26 cellular contexts compared by ENCODE assay signal in genomic region chr17:63987616-63988478, GRCh38. TPM values are rescaled to one million over a fixed set of nuclear protein-coding genes. Genes with fewer than 3 reads are reported as not detected.
DNase-seq lines count a peak whose midpoint lies in the region; ATAC-seq, FAIRE-seq and TF ChIP-seq lines count a peak whose summit lies in the region.
"Had no signal": no experiment of that assay in that cellular context is flagged by ENCODE, and none has a peak within 500 bp of the region (broad histone marks: within the 10 kb centered on the region; RNA-seq: fewer than 3 reads in every experiment).

No MANE protein-coding gene starts in this region.

- peaks cover 19% of the 10 kb centered on the region for H3K27me3 Mint-ChIP-seq in GM23338 (ENCODE audit: insufficient read depth, low read depth, poor library complexity)
- H3K27me3 Mint-ChIP-seq: CD4-positive, alpha-beta T cell; naive thymus-derived CD8-positive, alpha-beta T cell; stimulated activated naive B cell treated with anti-CD40 and anti-IgM and Interleukin-4, amounts not matched to agents 10 μg/mL and 1 μg/mL and 100 μg/mL, for 72 hours had no signal

- H3K23ac ChIP-seq in H1 (ENCODE audit: insufficient read length) = no peak overlapping the region
- no peak overlapping the region for H3K23ac ChIP-seq in neuronal stem cell (ENCODE audit: low read depth, low read length, poor library complexity)

- TF ChIP-seq EP300 in H1 (IDR thresholded peaks at IDR 0.05; ENCODE audit: borderline replicate concordance in 1 of 2, low read depth in 2 of 2, low read length in 2 of 2) = no peak

- TF ChIP-seq CTCF in GM23338 (conservative IDR thresholded peaks at IDR 0.05; ENCODE audit: low read depth in 2 of 2) (no peak), H1 (IDR thresholded peaks at IDR 0.05; ENCODE audit: control extremely low read depth in 1 of 3, insufficient read depth in 1 of 3, low read depth in 1 of 3, low read length in 3 of 3) (no peak), left lung (IDR thresholded peaks at IDR 0.05) (no peak)

- no peaks in the 10 kb centered on the region for H4K20me1 ChIP-seq in BLaER1 treated with 17β-estradiol and CSF1 and Interleukin-3, amounts not matched to agents 10 nM and 100 nM
- no peaks in the 10 kb centered on the region for H4K20me1 ChIP-seq in GM23338 (replicated peaks; ENCODE audit: insufficient read depth)
- H4K20me1 ChIP-seq in H1 (replicated peaks in 1 of 2; ENCODE audit: control insufficient read depth in 1 of 2, insufficient read depth in 2 of 2, low read length in 2 of 2) = no peaks in the 10 kb centered on the region

- peaks cover 65 to 98% (median 97%) of the 10 kb centered on the region in 10 experiments for H3K4me1 ChIP-seq in BLaER1 treated with 17β-estradiol and CSF1 and Interleukin-3, amounts not matched to agents 10 nM and 100 nM
- H3K4me1 ChIP-seq in GM23338 (ENCODE audit: insufficient read depth) (peaks cover 5% of the 10 kb centered on the region; the same call in 1 of the 2 replicates), H1 (replicated peaks in 1 of 4; ENCODE audit: control insufficient read depth in 3 of 4, insufficient read depth in 4 of 4, low read length in 3 of 4) (peaks cover 0 to 18% (median 11%) of the 10 kb centered on the region in 4 experiments; a peak in 6 of 7 replicates), neuronal stem cell (ENCODE audit: control insufficient read depth in 2 of 2, insufficient read depth in 1 of 2, low read depth in 1 of 2, low read length in 2 of 2) (peaks cover 0 to 14% of the 10 kb centered on the region in 2 donors), left lung (peaks cover 31 to 50% of the 10 kb centered on the region in 2 donors)

- no peak for ATAC-seq in GM23338
- no peak for ATAC-seq in left lung
- no peak for ATAC-seq in left colon
- ATAC-seq in HG03196 (IDR thresholded peaks at IDR 0.05; ENCODE audit: unreplicated experiment) = no peak
- ATAC-seq: activated naive CD8-positive, alpha-beta T cell treated with anti-CD3 and anti-CD28 coated beads, Interleukin-2, amount 50 U/mL, for 24 hours; foreskin keratinocyte; naive thymus-derived CD8-positive, alpha-beta T cell; stimulated activated naive B cell treated with anti-CD40 and anti-IgM and Interleukin-4, amounts not matched to agents 10 μg/mL and 1 μg/mL and 100 μg/mL, for 72 hours had no signal

- H2BK120ac ChIP-seq in H1 (replicated peaks; ENCODE audit: low read depth, low read length) (no peak overlapping the region), neuronal stem cell (ENCODE audit: low read depth, low read length) (peak overlapping the region; percentile 54)

- no peak overlapping the region for H4K5ac ChIP-seq in H1 (ENCODE audit: insufficient read length, low read depth, low read length)

- FAIRE-seq in H1 (lab: Jason Lieb, UNC) (no peak), frontal cortex (lab: Jason Lieb, UNC) (no peak)
- FAIRE-seq: HTR-8/SVneo had no signal

- H3K9ac ChIP-seq in BLaER1 treated with 17β-estradiol and CSF1 and Interleukin-3, amounts not matched to agents 10 nM and 100 nM = peak overlapping the region in 9 of 11 experiments; percentile 10 to 55 (median 29); a peak in 11 of 22 replicates
- H3K9ac ChIP-seq in H1 (replicated peaks in 1 of 4; ENCODE audit: extremely low read depth in 1 of 4, low read depth in 3 of 4, low read length in 3 of 4) = no peak overlapping the region
- no peak overlapping the region for H3K9ac ChIP-seq in neuronal stem cell (ENCODE audit: low read depth, low read length, poor library complexity)

- peaks cover 23% of the 10 kb centered on the region for H3K4me1 Mint-ChIP-seq in GM23338

- H3K14ac ChIP-seq in H1 (ENCODE audit: insufficient read length) = peak overlapping the region; percentile 34
- peak overlapping the region; percentile 97 for H3K14ac ChIP-seq in neuronal stem cell (ENCODE audit: low read length)

- H2BK12ac ChIP-seq in H1 (ENCODE audit: low read depth, low read length) = peak overlapping the region; percentile 60; the same call in 1 of the 2 replicates
- no peak overlapping the region for H2BK12ac ChIP-seq in neuronal stem cell (ENCODE audit: low read length)

- H3K27me3 ChIP-seq in BLaER1 treated with 17β-estradiol and CSF1 and Interleukin-3, amounts not matched to agents 10 nM and 100 nM = no peaks in the 10 kb centered on the region
- H3K27me3 ChIP-seq in GM23338 (ENCODE audit: insufficient read depth) (no peaks in the 10 kb centered on the region), H1 (replicated peaks in 1 of 4; ENCODE audit: control insufficient read depth in 3 of 4, extremely low read depth in 1 of 4, insufficient read depth in 3 of 4, low read length in 3 of 4) (peaks cover 0 to 4% (median 0%) of the 10 kb centered on the region in 4 experiments; a peak in 2 of 7 replicates), neuronal stem cell (ENCODE audit: control insufficient read depth in 3 of 3, insufficient read depth in 3 of 3, low read depth in 1 of 3, low read length in 3 of 3) (peaks cover 0 to 25% (median 2%) of the 10 kb centered on the region in 3 experiments), left lung (peaks cover 0 to 7% of the 10 kb centered on the region in 2 donors)

- H3K4me3 Mint-ChIP-seq in GM23338 = no peak overlapping the region
- H3K4me3 Mint-ChIP-seq: activated naive CD8-positive, alpha-beta T cell treated with anti-CD3 and anti-CD28 coated beads, Interleukin-2, amount 50 U/mL, for 24 hours; CD4-positive, alpha-beta T cell; HFFc6; memory B cell; naive thymus-derived CD8-positive, alpha-beta T cell; stimulated activated naive B cell treated with anti-CD40 and anti-IgM and Interleukin-4, amounts not matched to agents 10 μg/mL and 1 μg/mL and 100 μg/mL, for 72 hours had no signal

- no peak overlapping the region for H3K27ac Mint-ChIP-seq in GM23338
- H3K27ac Mint-ChIP-seq: activated naive CD8-positive, alpha-beta T cell treated with anti-CD3 and anti-CD28 coated beads, Interleukin-2, amount 50 U/mL, for 24 hours; CD4-positive, alpha-beta T cell; HFFc6; memory B cell; stimulated activated naive B cell treated with anti-CD40 and anti-IgM and Interleukin-4, amounts not matched to agents 10 μg/mL and 1 μg/mL and 100 μg/mL, for 72 hours had no signal

- peaks cover 6% of the 10 kb centered on the region for H3K9me3 Mint-ChIP-seq in GM23338
- H3K9me3 Mint-ChIP-seq: CD4-positive, alpha-beta T cell had no signal

- H3K4ac ChIP-seq in H1 (replicated peaks; ENCODE audit: insufficient read length, low read depth, low read length) (peak overlapping the region; percentile 75), neuronal stem cell (ENCODE audit: low read length) (no peak overlapping the region)

- H2BK5ac ChIP-seq in H1 (ENCODE audit: low read depth, low read length) (no peak overlapping the region), neuronal stem cell (ENCODE audit: low read length) (no peak overlapping the region)

- H2AK5ac ChIP-seq in H1 (ENCODE audit: low read depth, low read length) (no peak overlapping the region), neuronal stem cell (ENCODE audit: low read depth, low read length) (peak overlapping the region; percentile 91)

- H3K36me3 Mint-ChIP-seq in GM23338 (ENCODE audit: low read depth) = peaks cover 2% of the 10 kb centered on the region; the same call in 1 of the 3 replicates

- POLR2A ChIA-PET in H1 (lab: Charles Lee; ENCODE audit: partially characterized antibody) = interaction anchor here (1.5 to 1.9 kb wide), 3 partner anchors 11 to 38 kb away, joined by 3 to 6 read pairs (median 4); no protein-coding TSS in a partner anchor

- peak overlapping the region; percentile 60 to 94 (median 90) for H3K4me2 ChIP-seq in BLaER1 treated with 17β-estradiol and CSF1 and Interleukin-3, amounts not matched to agents 10 nM and 100 nM
- H3K4me2 ChIP-seq in GM23338 = peak overlapping the region; percentile 66; the same call in 1 of the 2 replicates
- H3K4me2 ChIP-seq in H1 (ENCODE audit: insufficient read depth in 1 of 2, low read depth in 2 of 2, low read length in 2 of 2) = no peak overlapping the region
- no peak overlapping the region for H3K4me2 ChIP-seq in neuronal stem cell (ENCODE audit: insufficient read depth, low read length, poor library complexity, severe bottlenecking)

- intact Hi-C loops in left lung (cut with DNase I) (loop anchor here in 1 of 2 donors (10.0 kb wide), 1 partner anchor 63 kb away; no protein-coding TSS in a partner anchor), left colon (cut with DNase I, micrococcal nuclease) (no loop called here)

- 88% methylated on average over 12 of the region's 13 CpGs; no CpG with 5 or more reads in 1 of the 2 experiments for WGBS in H1 (ENCODE audit: extremely low coverage in 1 of 2, insufficient coverage in 1 of 2, insufficient read length in 1 of 2, insufficient replicate concordance in 2 of 2, low coverage in 1 of 2, low lambda C conversion rate in 2 of 2, missing lambda C conversion rate in 1 of 2), 2 experiments
- no CpG with 5 or more reads among the region's 13 CpGs for WGBS in neuronal stem cell (ENCODE audit: extremely low coverage in 2 of 2, insufficient read length in 2 of 2, insufficient replicate concordance in 1 of 2), 2 donors

- no peak for TF ChIP-seq POLR2A in H1 (IDR thresholded peaks at IDR 0.05; ENCODE audit: control extremely low read depth in 1 of 2, low read depth in 2 of 2, low read length in 2 of 2)

- no peak for DNase-seq in GM23338 (ENCODE audit: low spot score)
- DNase-seq in H1 (ENCODE audit: low read depth in 1 of 2, low spot score in 2 of 2) = no peak
- DNase-seq in neuronal stem cell (ENCODE audit: low spot score) = no peak
- no peak for DNase-seq in left lung
- DNase-seq in left colon = no peak
- DNase-seq in frontal cortex (ENCODE audit: low spot score in 2 of 2) = no peak
- DNase-seq: activated CD4-positive, alpha-beta T cell treated with anti-CD3 and anti-CD28 coated beads for 48 hours; activated gamma-delta T cell; activated naive CD8-positive, alpha-beta T cell treated with anti-CD3 and anti-CD28 coated beads, Interleukin-2, amount 50 U/mL, for 24 hours; CD4-positive, alpha-beta T cell; effector CD8-positive, alpha-beta T cell; foreskin keratinocyte; HFFc6; Kasumi-1; naive thymus-derived CD8-positive, alpha-beta T cell; NCI-H1048; NCI-H187; NCI-H2227 treated with DMSO at 0.1 percent for 48 hours; NCI-H774; SHP77 treated with DMSO at 0.1 percent for 48 hours; stimulated activated CD4-positive, alpha-beta T cell treated with anti-CD3 and anti-CD28 coated beads, Interleukin-2, amount 100 ng/mL, for 24 hours; stimulated activated naive B cell treated with anti-CD40 and anti-IgM and Interleukin-4, amounts not matched to agents 10 μg/mL and 1 μg/mL and 100 μg/mL, for 72 hours had no signal

- CTCF ChIA-PET in H1 (lab: Charles Lee; ENCODE audit: partially characterized antibody) = interaction anchor here (0.5 to 18.4 kb wide), 15 partner anchors 12 to 278 kb away, joined by 3 to 219 read pairs (median 5); partner anchors contain the start of genes CSHL1 and GH1

- no peak overlapping the region for H3K4me3 ChIP-seq in BLaER1 treated with 17β-estradiol and CSF1 and Interleukin-3, amounts not matched to agents 10 nM and 100 nM
- no peak overlapping the region for H3K4me3 ChIP-seq in GM23338
- H3K4me3 ChIP-seq in H1 (ENCODE audit: extremely low read depth in 1 of 4, insufficient read depth in 2 of 4, low read depth in 3 of 4, low read length in 4 of 4) = no peak overlapping the region
- no peak overlapping the region for H3K4me3 ChIP-seq in neuronal stem cell (ENCODE audit: low read length in 2 of 2)
- H3K4me3 ChIP-seq in left lung = no peak overlapping the region

- H3K18ac ChIP-seq in H1 (ENCODE audit: extremely low read depth, low read length) = peak overlapping the region; percentile 32; the same call in 1 of the 2 replicates
- peak overlapping the region; percentile 80 for H3K18ac ChIP-seq in neuronal stem cell (ENCODE audit: low read length)

- H2AFZ ChIP-seq in GM23338 (no peak overlapping the region; the same call in 1 of the 2 replicates), H1 (ENCODE audit: low read length) (no peak overlapping the region), neuronal stem cell (ENCODE audit: low read length) (no peak overlapping the region)

- H2BK20ac ChIP-seq in H1 (ENCODE audit: low read length) = peak overlapping the region; percentile 90; the same call in 1 of the 2 replicates

- peaks cover 0 to 4% (median 2%) of the 10 kb centered on the region in 11 experiments; a peak in 13 of 22 replicates for H3K9me3 ChIP-seq in BLaER1 treated with 17β-estradiol and CSF1 and Interleukin-3, amounts not matched to agents 10 nM and 100 nM (replicated peaks in 1 of 11)
- H3K9me3 ChIP-seq in H1 (ENCODE audit: insufficient read depth in 2 of 2, low read depth in 1 of 2, low read length in 1 of 2) (no peaks in the 10 kb centered on the region), neuronal stem cell (replicated peaks in 1 of 2; ENCODE audit: control insufficient read depth in 2 of 2, insufficient read depth in 1 of 2, low read depth in 1 of 2, low read length in 2 of 2) (no peaks in the 10 kb centered on the region), left lung (no peaks in the 10 kb centered on the region)

- H2BK15ac ChIP-seq in H1 (ENCODE audit: low read length) = peak overlapping the region; percentile 95
- peak overlapping the region; percentile 75 for H2BK15ac ChIP-seq in neuronal stem cell (ENCODE audit: low read length)

- no peak overlapping the region for H4K91ac ChIP-seq in H1 (replicated peaks; ENCODE audit: insufficient read length, low read length)
- H4K91ac ChIP-seq in neuronal stem cell (ENCODE audit: low read depth, low read length, poor library complexity) = no peak overlapping the region

- H3K56ac ChIP-seq in H1 (replicated peaks; ENCODE audit: insufficient read length, low read depth, low read length) = no peak overlapping the region

- no peak for TF ChIP-seq RAD21 in H1 (IDR thresholded peaks at IDR 0.05 in 1 of 2, conservative IDR thresholded peaks at IDR 0.05 in 1 of 2; ENCODE audit: low read depth in 2 of 2, low read length in 2 of 2)

- H3K79me1 ChIP-seq in H1 (ENCODE audit: low read depth, low read length) = no peaks in the 10 kb centered on the region
- H3K79me1 ChIP-seq in neuronal stem cell (ENCODE audit: low read depth, low read length) = no peaks in the 10 kb centered on the region

- H4K8ac ChIP-seq in H1 (ENCODE audit: extremely low read depth, insufficient read depth, low read length) = peak overlapping the region; percentile 35; the same call in 1 of the 2 replicates
- H4K8ac ChIP-seq in neuronal stem cell (ENCODE audit: low read depth, low read length) = no peak overlapping the region

- H3K9me2 ChIP-seq in GM23338 (ENCODE audit: insufficient read depth) = no peaks in the 10 kb centered on the region

- no peaks in the 10 kb centered on the region; the same call in 1 of the 2 replicates for H3K23me2 ChIP-seq in H1 (ENCODE audit: low read depth, low read length)

- H3F3A ChIP-seq in GM23338 (replicated peaks; ENCODE audit: low read depth) = no peaks in the 10 kb centered on the region

- H3K79me2 ChIP-seq in GM23338 (replicated peaks; ENCODE audit: insufficient read depth) (no peaks in the 10 kb centered on the region), H1 (ENCODE audit: control insufficient read depth in 1 of 2, insufficient read depth in 2 of 2, low read length in 2 of 2) (no peaks in the 10 kb centered on the region)

- no peaks in the 10 kb centered on the region for H3K36me3 ChIP-seq in BLaER1 treated with 17β-estradiol and CSF1 and Interleukin-3, amounts not matched to agents 10 nM and 100 nM
- H3K36me3 ChIP-seq in GM23338 (ENCODE audit: insufficient read depth) = no peaks in the 10 kb centered on the region
- H3K36me3 ChIP-seq in H1 (ENCODE audit: control insufficient read depth in 2 of 4, insufficient read depth in 4 of 4, low read length in 3 of 4) = no peaks in the 10 kb centered on the region
- H3K36me3 ChIP-seq in neuronal stem cell (replicated peaks in 1 of 2; ENCODE audit: control insufficient read depth in 2 of 2, insufficient read depth in 2 of 2, low read length in 2 of 2) = no peaks in the 10 kb centered on the region
- H3K36me3 ChIP-seq in left lung = no peaks in the 10 kb centered on the region

- peak overlapping the region in 9 of 11 experiments; percentile 32 to 70 (median 54); a peak in 16 of 22 replicates for H3K27ac ChIP-seq in BLaER1 treated with 17β-estradiol and CSF1 and Interleukin-3, amounts not matched to agents 10 nM and 100 nM
- no peak overlapping the region for H3K27ac ChIP-seq in GM23338 (ENCODE audit: low read depth)
- H3K27ac ChIP-seq in H1 (ENCODE audit: low read depth, low read length) = no peak overlapping the region
- H3K27ac ChIP-seq in neuronal stem cell (replicated peaks; ENCODE audit: low read length) = no peak overlapping the region
- H3K27ac ChIP-seq in left lung = no peak overlapping the region
- H3K27ac ChIP-seq: foreskin keratinocyte had no signal

RNA-seq across cellular contexts. Expression of gene PRR29, which starts 10.3 kb away (rescaled TPM):
- total RNA-seq in GM23338 (2014; rRNA removed; shearing (Covaris generic)) = 0.74 and 1.3 TPM in 2 replicates
- polyA plus RNA-seq in GM23338 (2016; fragmentation: Nextera tagmentation; extraction: Ambion mirVana) (0.24 and 0.66 TPM in 2 replicates), H1 (2011; rRNA removed) (0.83 and 0.96 TPM in 2 replicates)
- 0.61 and 0.67 TPM in 2 replicates for total RNA-seq in H1 (2021; fragmentation: NEBNext Ultra II Directional; extraction: Animal tissue kit (Norgen Biotek cat#: 25700))
- 0.39 TPM for polyA plus RNA-seq in H1 (2011; cell fraction: cytosol; rRNA removed)
- polyA plus RNA-seq in H1 (2011; cell fraction: nucleus; rRNA removed) = 1.7 TPM
- 0.35 to 0.48 TPM (median 0.41 TPM) in 4 replicates for polyA plus RNA-seq in H1 (2012, experiment 1 of 2)
- polyA plus RNA-seq in H1 (2012, experiment 2 of 2) = 0.43 TPM
- 0.59 TPM for polyA plus RNA-seq in H1 (2013, experiment 1 of 2)
- 0.42 TPM for polyA plus RNA-seq in H1 (2013, experiment 2 of 2)
- polyA minus RNA-seq in H1 (2011; rRNA and poly(A)+ RNA removed) = 0.28 and 0.41 TPM in 2 replicates
- not detected for polyA minus RNA-seq in H1 (2011; cell fraction: cytosol; rRNA and poly(A)+ RNA removed)
- polyA minus RNA-seq in H1 (2011; cell fraction: nucleus; rRNA and poly(A)+ RNA removed) = 1.4 TPM
- 0.43 TPM for polyA plus RNA-seq in neuronal stem cell (2013, experiment 1 of 2)
- 0.57 TPM for polyA plus RNA-seq in neuronal stem cell (2013, experiment 2 of 2)
- total RNA-seq in left lung (1 to 10 TPM; 1.0 to 5.0 TPM), left colon (under 1 TPM in 1 of 2 donors, not detected in 1; 0.22 TPM), frontal cortex (2.0 TPM)
- total RNA-seq: foreskin keratinocyte had no signal

RNA-seq across cellular contexts. Expression of gene SCN4A, which starts 15.1 kb away (rescaled TPM):
- total RNA-seq in GM23338 (2014; rRNA removed; shearing (Covaris generic)) = 7.9 and 8.5 TPM in 2 replicates
- polyA plus RNA-seq in GM23338 (2016; fragmentation: Nextera tagmentation; extraction: Ambion mirVana) (2.3 and 2.5 TPM in 2 replicates), H1 (2011; rRNA removed) (5.0 and 8.1 TPM in 2 replicates)
- 6.6 and 8.5 TPM in 2 replicates for total RNA-seq in H1 (2021; fragmentation: NEBNext Ultra II Directional; extraction: Animal tissue kit (Norgen Biotek cat#: 25700))
- 6.5 TPM for polyA plus RNA-seq in H1 (2011; cell fraction: cytosol; rRNA removed)
- 22.4 TPM for polyA plus RNA-seq in H1 (2011; cell fraction: nucleus; rRNA removed)
- polyA plus RNA-seq in H1 (2012, experiment 1 of 2) = 4.5 to 9.2 TPM (median 9.0 TPM) in 4 replicates
- 5.9 TPM for polyA plus RNA-seq in H1 (2012, experiment 2 of 2)
- 4.2 TPM for polyA plus RNA-seq in H1 (2013, experiment 1 of 2)
- 3.6 TPM for polyA plus RNA-seq in H1 (2013, experiment 2 of 2)
- polyA minus RNA-seq in H1 (2011; rRNA and poly(A)+ RNA removed) = 27.3 and 39.8 TPM in 2 replicates
- 18.9 TPM for polyA minus RNA-seq in H1 (2011; cell fraction: cytosol; rRNA and poly(A)+ RNA removed)
- 39.2 TPM for polyA minus RNA-seq in H1 (2011; cell fraction: nucleus; rRNA and poly(A)+ RNA removed)
- 3.9 TPM for polyA plus RNA-seq in neuronal stem cell (2013, experiment 1 of 2)
- 3.8 TPM for polyA plus RNA-seq in neuronal stem cell (2013, experiment 2 of 2)
- total RNA-seq in left lung (under 1 TPM; 0.05 to 0.17 TPM), left colon (under 1 TPM in 1 of 2 donors, not detected in 1; 0.20 TPM), frontal cortex (not detected)
- total RNA-seq: foreskin keratinocyte, HFFc6 had no signal
- polyA plus RNA-seq: foreskin keratinocyte; naive thymus-derived CD8-positive, alpha-beta T cell had no signal

RNA-seq across cellular contexts. Expression of gene ICAM2, which starts 32.6 kb away (rescaled TPM):
- total RNA-seq in GM23338 (2014; rRNA removed; shearing (Covaris generic)) = 0.31 and 0.58 TPM in 2 replicates
- 0.57 and 0.86 TPM in 2 replicates for polyA plus RNA-seq in GM23338 (2016; fragmentation: Nextera tagmentation; extraction: Ambion mirVana)
- total RNA-seq in H1 (2021; fragmentation: NEBNext Ultra II Directional; extraction: Animal tissue kit (Norgen Biotek cat#: 25700)) = 0.45 TPM in 1 of 2 replicates, not detected in the other
- polyA plus RNA-seq in H1 (2011; rRNA removed) = 0.63 and 0.77 TPM in 2 replicates
- 0.44 TPM for polyA plus RNA-seq in H1 (2011; cell fraction: cytosol; rRNA removed)
- polyA plus RNA-seq in H1 (2011; cell fraction: nucleus; rRNA removed) = 0.60 TPM
- polyA plus RNA-seq in H1 (2012, experiment 1 of 2) = 0.27 to 0.81 TPM (median 0.46 TPM) in 3 of 4 replicates, not detected in the other
- 0.47 TPM for polyA plus RNA-seq in H1 (2012, experiment 2 of 2)
- polyA plus RNA-seq in H1 (2013, experiment 1 of 2) = 0.18 TPM
- 0.24 TPM for polyA plus RNA-seq in H1 (2013, experiment 2 of 2)
- polyA minus RNA-seq in H1 (2011; rRNA and poly(A)+ RNA removed) = 0.51 and 1.6 TPM in 2 replicates
- polyA minus RNA-seq in H1 (2011; cell fraction: cytosol; rRNA and poly(A)+ RNA removed) = not detected
- not detected for polyA minus RNA-seq in H1 (2011; cell fraction: nucleus; rRNA and poly(A)+ RNA removed)
- polyA plus RNA-seq in neuronal stem cell (2013, experiment 1 of 2) = 0.10 TPM
- not detected for polyA plus RNA-seq in neuronal stem cell (2013, experiment 2 of 2)
- total RNA-seq in left lung = 10 to 100 TPM; 32.3 to 46.9 TPM
- total RNA-seq in left colon = 10 to 100 TPM in 1 of 2 donors, 1 to 10 TPM in 1; 6.9 to 11.5 TPM
- total RNA-seq in frontal cortex = 7.3 TPM

RNA-seq across cellular contexts. Expression of gene CD79B, which starts 55.7 kb away (rescaled TPM):
- 1.3 and 3.0 TPM in 2 replicates for total RNA-seq in GM23338 (2014; rRNA removed; shearing (Covaris generic))
- polyA plus RNA-seq in GM23338 (2016; fragmentation: Nextera tagmentation; extraction: Ambion mirVana) (1.5 and 2.5 TPM in 2 replicates), H1 (2011; rRNA removed) (3.9 and 4.4 TPM in 2 replicates)
- total RNA-seq in H1 (2021; fragmentation: NEBNext Ultra II Directional; extraction: Animal tissue kit (Norgen Biotek cat#: 25700)) = 1.5 and 2.2 TPM in 2 replicates
- 4.7 TPM for polyA plus RNA-seq in H1 (2011; cell fraction: cytosol; rRNA removed)
- 5.5 TPM for polyA plus RNA-seq in H1 (2011; cell fraction: nucleus; rRNA removed)
- 1.8 to 4.2 TPM (median 3.5 TPM) in 4 replicates for polyA plus RNA-seq in H1 (2012, experiment 1 of 2)
- polyA plus RNA-seq in H1 (2012, experiment 2 of 2) = 2.0 TPM
- polyA plus RNA-seq in H1 (2013, experiment 1 of 2) = 2.8 TPM
- polyA plus RNA-seq in H1 (2013, experiment 2 of 2) = 2.8 TPM
- polyA minus RNA-seq in H1 (2011; rRNA and poly(A)+ RNA removed) = 2.9 and 3.0 TPM in 2 replicates
- polyA minus RNA-seq in H1 (2011; cell fraction: cytosol; rRNA and poly(A)+ RNA removed) = not detected
- not detected for polyA minus RNA-seq in H1 (2011; cell fraction: nucleus; rRNA and poly(A)+ RNA removed)
- polyA plus RNA-seq in neuronal stem cell (2013, experiment 1 of 2) = 0.71 TPM
- polyA plus RNA-seq in neuronal stem cell (2013, experiment 2 of 2) = 0.79 TPM
- total RNA-seq in left lung (1 to 10 TPM; 2.7 to 3.5 TPM), left colon (1 to 10 TPM; 2.0 to 4.0 TPM), frontal cortex (under 0.01 TPM)
- total RNA-seq: foreskin keratinocyte had no signal
- polyA plus RNA-seq: foreskin keratinocyte had no signal

Comparison
In these comparisons a context has a peak if more than half of its experiments do, and no peak if none do; other contexts are left out.
1. H3K27ac ChIP-seq: peak in BLaER1 treated with 17β-estradiol and CSF1 and Interleukin-3, amounts not matched to agents 10 nM and 100 nM (9 of 11); none in GM23338 (single experiment), H1 (single experiment), neuronal stem cell (single experiment) and left lung (0 of 2).
2. H3K4me2 ChIP-seq: peak in BLaER1 treated with 17β-estradiol and CSF1 and Interleukin-3, amounts not matched to agents 10 nM and 100 nM (11 of 11) and GM23338 (single experiment); none in H1 (0 of 2) and neuronal stem cell (single experiment).
3. H3K9ac ChIP-seq: peak in BLaER1 treated with 17β-estradiol and CSF1 and Interleukin-3, amounts not matched to agents 10 nM and 100 nM (9 of 11); none in H1 (0 of 4) and neuronal stem cell (single experiment).